Comparison of ENCODE assay signal across 22 cellular contexts in genomic region chr16:83310816-83311215, GRCh38.
DNase-seq lines count a peak whose midpoint lies in the region; ATAC-seq and TF ChIP-seq lines count a peak whose summit lies in the region.
"Had no signal": no experiment of that assay in that cellular context is flagged by ENCODE, and none has a peak within 500 bp of the region (broad histone marks: within the 10 kb centered on the region; RNA-seq: fewer than 3 reads in every experiment).

No MANE protein-coding gene starts in this region.

- peak overlapping the region; percentile 17 for H2AFZ ChIP-seq in neural progenitor cell (replicated peaks)

- no peaks in the 10 kb centered on the region for H3F3A ChIP-seq in neural progenitor cell (ENCODE audit: low read depth)

- peaks cover 4% of the 10 kb centered on the region for H3K27me3 Mint-ChIP-seq in neural progenitor cell (ENCODE audit: insufficient read depth, low read depth)

- peaks cover 34 to 53% (median 47%) of the 10 kb centered on the region in 10 experiments for H3K4me1 ChIP-seq in BLaER1 treated with 17β-estradiol and CSF1 and Interleukin-3, amounts not matched to agents 10 nM and 100 nM
- no peaks in the 10 kb centered on the region for H3K4me1 ChIP-seq in neural progenitor cell
- H3K4me1 ChIP-seq: A549, BE2C, HAP-1 had no signal

- no peak overlapping the region for H3K4me3 Mint-ChIP-seq in neural progenitor cell
- H3K4me3 Mint-ChIP-seq: CD8-positive, alpha-beta memory T cell had no signal

- TF ChIP-seq CTCF in fibroblast of pulmonary artery (IDR thresholded peaks at IDR 0.05; ENCODE audit: low read length, missing control alignments) (no peak), neural progenitor cell (IDR thresholded peaks at IDR 0.05) (no peak)

- ATAC-seq in HG03565 (IDR thresholded peaks at IDR 0.05; ENCODE audit: unreplicated experiment): no peak
- ATAC-seq: A549 had no signal

- H3K9me3 ChIP-seq in BLaER1 treated with 17β-estradiol and CSF1 and Interleukin-3, amounts not matched to agents 10 nM and 100 nM (replicated peaks in 1 of 11): peaks cover 0 to 6% (median 0%) of the 10 kb centered on the region in 11 experiments; a peak in 4 of 22 replicates
- H3K9me3 ChIP-seq in neural progenitor cell (ENCODE audit: low read depth): no peaks in the 10 kb centered on the region
- H3K9me3 ChIP-seq: A549, BE2C, HAP-1 had no signal

- 0 out of 22 replicates have a peak, but pooled peaks cover 0 to 9% (median 0%) of the 10 kb centered on the region in 11 experiments for H3K27me3 ChIP-seq in BLaER1 treated with 17β-estradiol and CSF1 and Interleukin-3, amounts not matched to agents 10 nM and 100 nM
- H3K27me3 ChIP-seq in neural progenitor cell: no peaks in the 10 kb centered on the region
- H3K27me3 ChIP-seq: BE2C had no signal

- no peak overlapping the region for H3K4me3 ChIP-seq in BLaER1 treated with 17β-estradiol and CSF1 and Interleukin-3, amounts not matched to agents 10 nM and 100 nM
- H3K4me3 ChIP-seq in Jurkat, Clone E6-1 (ENCODE audit: low read length): no peak overlapping the region
- H3K4me3 ChIP-seq in fibroblast of pulmonary artery (replicated peaks; ENCODE audit: low read depth, low read length): no peak overlapping the region
- H3K4me3 ChIP-seq in neural progenitor cell: no peak overlapping the region
- H3K4me3 ChIP-seq: A549, HAP-1 had no signal

- no peak overlapping the region for H3K27ac Mint-ChIP-seq in neural progenitor cell
- H3K27ac Mint-ChIP-seq: CD4-positive, CD25-positive, alpha-beta regulatory T cell; CD8-positive, alpha-beta memory T cell had no signal

- H3K79me2 ChIP-seq in neural progenitor cell (ENCODE audit: low read depth): no peaks in the 10 kb centered on the region

- peaks cover 3% of the 10 kb centered on the region for H3K4me1 Mint-ChIP-seq in neural progenitor cell
- H3K4me1 Mint-ChIP-seq: CD4-positive, CD25-positive, alpha-beta regulatory T cell; CD8-positive, alpha-beta memory T cell had no signal

- no peak overlapping the region for H3K9ac ChIP-seq in BLaER1 treated with 17β-estradiol and CSF1 and Interleukin-3, amounts not matched to agents 10 nM and 100 nM
- no peak overlapping the region for H3K9ac ChIP-seq in neural progenitor cell

- no peaks in the 10 kb centered on the region for H3K9me3 Mint-ChIP-seq in neural progenitor cell
- H3K9me3 Mint-ChIP-seq: CD4-positive, CD25-positive, alpha-beta regulatory T cell had no signal

- no peaks in the 10 kb centered on the region for H3K36me3 Mint-ChIP-seq in neural progenitor cell
- H3K36me3 Mint-ChIP-seq: CD4-positive, CD25-positive, alpha-beta regulatory T cell; CD8-positive, alpha-beta memory T cell had no signal

- peak overlapping the region in 7 of 11 experiments; percentile 8 to 57 (median 30); a peak in 13 of 22 replicates for H3K4me2 ChIP-seq in BLaER1 treated with 17β-estradiol and CSF1 and Interleukin-3, amounts not matched to agents 10 nM and 100 nM
- no peak overlapping the region for H3K4me2 ChIP-seq in neural progenitor cell
- H3K4me2 ChIP-seq: A549 had no signal

- DNase-seq in Jurkat, Clone E6-1 (ENCODE audit: low read depth, low spot score): peak; percentile 3
- DNase-seq in fibroblast of pulmonary artery (ENCODE audit: low read depth) (peak; percentile 70), neural progenitor cell (ENCODE audit: low spot score) (no peak), OCI-M2 (lab: John Stamatoyannopoulos, UW; ENCODE audit: unreplicated experiment) (no peak), COLO829 (ENCODE audit: low spot score) (no peak)
- DNase-seq: 8988T; ACHN; AML-193; BE2C; Calu3; CD4-positive, CD25-positive, alpha-beta regulatory T cell; CD8-positive, alpha-beta memory T cell; COR-L47; DMS53; DMS79 treated with DMSO at 0.1 percent for 48 hours; GF-D8; GOT3 had no signal

- no peaks in the 10 kb centered on the region for H4K20me1 ChIP-seq in BLaER1 treated with 17β-estradiol and CSF1 and Interleukin-3, amounts not matched to agents 10 nM and 100 nM
- no peaks in the 10 kb centered on the region for H4K20me1 ChIP-seq in neural progenitor cell (ENCODE audit: low read depth)

- no peaks in the 10 kb centered on the region for H3K36me3 ChIP-seq in BLaER1 treated with 17β-estradiol and CSF1 and Interleukin-3, amounts not matched to agents 10 nM and 100 nM
- no peaks in the 10 kb centered on the region for H3K36me3 ChIP-seq in neural progenitor cell
- H3K36me3 ChIP-seq: BE2C, HAP-1 had no signal

- no peak overlapping the region for H3K27ac ChIP-seq in BLaER1 treated with 17β-estradiol and CSF1 and Interleukin-3, amounts not matched to agents 10 nM and 100 nM
- no peak overlapping the region for H3K27ac ChIP-seq in neural progenitor cell
- H3K27ac ChIP-seq: A549, C4-2B had no signal

Comparison
In these comparisons a context has a peak if more than half of its experiments do, and no peak if none do; other contexts are left out.
1. DNase-seq: peak in Jurkat, Clone E6-1 (single experiment) and fibroblast of pulmonary artery (single experiment); none in neural progenitor cell (single experiment), OCI-M2 (single experiment) and COLO829 (single experiment).